Comparison of ENCODE assay signal across 11 cellular contexts in genomic region chr12:85441740-85442139, GRCh38.
DNase-seq lines count a peak whose midpoint lies in the region; ATAC-seq and TF ChIP-seq lines count a peak whose summit lies in the region.
"Had no signal": no experiment of that assay in that cellular context is flagged by ENCODE, and none has a peak within 500 bp of the region (broad histone marks: within the 10 kb centered on the region; RNA-seq: fewer than 3 reads in every experiment).

No MANE protein-coding gene starts in this region.

- CTCF ChIA-PET in RWPE1 (lab: Yijun Ruan, JAX), result interaction anchor here (1.0 kb wide), 1 partner anchor 287 kb away, joined by 6 read pairs; no protein-coding TSS in a partner anchor

- no peaks in the 10 kb centered on the region for H3K27me3 Mint-ChIP-seq in type B pancreatic cell
- H3K27me3 Mint-ChIP-seq: CD4-positive, alpha-beta T cell had no signal

- peak; percentile 19 to 51 for DNase-seq in T47D (ENCODE audit: low read depth in 1 of 2, low spot score in 1 of 2)
- no peak for DNase-seq in breast epithelium (ENCODE audit: low spot score in 2 of 2)
- peak; percentile 4 for DNase-seq in RWPE1 (ENCODE audit: low spot score)
- DNase-seq in fibroblast of peridontal ligament (ENCODE audit: extremely low read depth), result peak; percentile 28
- no peak for DNase-seq in type B pancreatic cell (ENCODE audit: extremely low spot score, unreplicated experiment)
- DNase-seq in upper lobe of right lung, result no peak
- no peak for DNase-seq in activated CD4-positive, CD25-positive, alpha-beta regulatory T cell (lab: John Stamatoyannopoulos, UW)
- DNase-seq: activated CD4-positive, alpha-beta T cell treated with anti-CD3 and anti-CD28 coated beads, Interleukin-2, amount 50 U/mL, for 48 hours; anterior cingulate cortex; CD4-positive, alpha-beta T cell had no signal

- H3K4me3 Mint-ChIP-seq in type B pancreatic cell, result no peak overlapping the region
- H3K4me3 Mint-ChIP-seq: CD4-positive, alpha-beta T cell had no signal

- H3K27ac Mint-ChIP-seq in type B pancreatic cell, result no peak overlapping the region
- H3K27ac Mint-ChIP-seq: CD4-positive, alpha-beta T cell had no signal

- no peaks in the 10 kb centered on the region for H3K36me3 ChIP-seq in breast epithelium
- no peaks in the 10 kb centered on the region for H3K36me3 ChIP-seq in upper lobe of right lung

- ATAC-seq in GM18519 (IDR thresholded peaks at IDR 0.05; ENCODE audit: low FRiP score, unreplicated experiment) (no peak), upper lobe of right lung (no peak)

- no peaks in the 10 kb centered on the region for H3K36me3 Mint-ChIP-seq in type B pancreatic cell

- H3K9me3 ChIP-seq in breast epithelium (no peaks in the 10 kb centered on the region), upper lobe of right lung (no peaks in the 10 kb centered on the region)

- TF ChIP-seq CTCF in breast epithelium (IDR thresholded peaks at IDR 0.05) (no peak), RWPE1 (conservative IDR thresholded peaks at IDR 0.05; ENCODE audit: low read depth) (peak; percentile 24; the same call in 1 of the 2 replicates), type B pancreatic cell (conservative IDR thresholded peaks at IDR 0.05) (peak; percentile 47), upper lobe of right lung (IDR thresholded peaks at IDR 0.05) (no peak)

- H3K27me3 ChIP-seq in breast epithelium (no peaks in the 10 kb centered on the region), upper lobe of right lung (no peaks in the 10 kb centered on the region)

- H3K27ac ChIP-seq in breast epithelium (no peak overlapping the region), RWPE1 (no peak overlapping the region), upper lobe of right lung (no peak overlapping the region)

- peaks cover 9% of the 10 kb centered on the region for H3K4me1 Mint-ChIP-seq in type B pancreatic cell (ENCODE audit: unreplicated experiment)

- peaks cover 6% of the 10 kb centered on the region for H3K9me3 Mint-ChIP-seq in type B pancreatic cell

- POLR2A ChIA-PET in RWPE1 (lab: Yijun Ruan, JAX; ENCODE audit: low non-redundant PET), result no interaction called here

- intact Hi-C loops in breast epithelium (cut with DNase I; ENCODE audit: low total_unique reads) (no loop called here), upper lobe of right lung (cut with DNase I) (no loop called here)

- H3K4me1 ChIP-seq in breast epithelium (no peaks in the 10 kb centered on the region), upper lobe of right lung (no peaks in the 10 kb centered on the region)

- H3K4me3 ChIP-seq in breast epithelium (no peak overlapping the region), upper lobe of right lung (no peak overlapping the region)

- in situ Hi-C loops in T47D (cut with HindIII; ENCODE audit: low pct_unique_long_range_greater_than_20kb, low sequenced_read_pairs), result no loop called here

- TF ChIP-seq POLR2A in breast epithelium (IDR thresholded peaks at IDR 0.05), result no peak

Comparison
In these comparisons a context has a peak if more than half of its experiments do, and no peak if none do; other contexts are left out.
1. DNase-seq: peak in T47D (2 of 2), RWPE1 (single experiment) and fibroblast of peridontal ligament (single experiment); none in breast epithelium (0 of 2), type B pancreatic cell (single experiment), upper lobe of right lung (single experiment) and activated CD4-positive, CD25-positive, alpha-beta regulatory T cell (0 of 4).
2. CTCF ChIP-seq: peak in RWPE1 (single experiment) and type B pancreatic cell (single experiment); none in breast epithelium (0 of 3) and upper lobe of right lung (single experiment).